Comparison of ENCODE assay signal across 8 cellular contexts in genomic region chr9:72271617-72272478, GRCh38.
DNase-seq lines count a peak whose midpoint lies in the region; ATAC-seq and TF ChIP-seq lines count a peak whose summit lies in the region.

No MANE protein-coding gene starts in this region.

- peak in 5 of 6 experiments; percentile 0 to 36 (median 17) for DNase-seq in stimulated activated naive CD4-positive, alpha-beta T cell (lab: John Stamatoyannopoulos, UW)
- DNase-seq in stimulated activated naive CD4-positive, alpha-beta T cell treated with Interleukin-2 at 50 U/mL for 16 hours (lab: John Stamatoyannopoulos, UW) = no peak
- DNase-seq in NCI-H2196 treated with DMSO at 0.1 percent for 48 hours (lab: John Stamatoyannopoulos, UW; ENCODE audit: unreplicated experiment) (peak; percentile 23), fibroblast of villous mesenchyme (ENCODE audit: low read depth) (peak; percentile 57), osteocyte (ENCODE audit: extremely low spot score, unreplicated experiment) (no peak)
- DNase-seq in activated CD8-positive, alpha-beta memory T cell treated with anti-CD3 and anti-CD28 coated beads, Interleukin-2, amount 50 U/mL, for 24 hours (ENCODE audit: extremely low read depth) = peak; percentile 15

- ATAC-seq in HG02610 (IDR thresholded peaks at IDR 0.05; ENCODE audit: unreplicated experiment) (peak; percentile 50), GM21576 (IDR thresholded peaks at IDR 0.05; ENCODE audit: unreplicated experiment) (no peak)

- H3K4me3 Mint-ChIP-seq in osteocyte (ENCODE audit: unreplicated experiment) = no peak overlapping the region

- H3K9me3 Mint-ChIP-seq in osteocyte (ENCODE audit: unreplicated experiment) = no peaks in the 10 kb centered on the region

- H3K4me3 ChIP-seq in fibroblast of villous mesenchyme (ENCODE audit: low read depth, low read length) = no peak overlapping the region

- H3K4me1 Mint-ChIP-seq in osteocyte (ENCODE audit: unreplicated experiment) = no peaks in the 10 kb centered on the region

- peaks cover 45% of the 10 kb centered on the region for H3K27me3 Mint-ChIP-seq in osteocyte (ENCODE audit: unreplicated experiment)

- peak; percentile 91 for TF ChIP-seq CTCF in fibroblast of villous mesenchyme (IDR thresholded peaks at IDR 0.05; ENCODE audit: insufficient read depth, low read depth, low read length)
- TF ChIP-seq CTCF in osteocyte (IDR thresholded peaks at IDR 0.05) = peak; percentile 90

- no peak overlapping the region for H3K27ac Mint-ChIP-seq in osteocyte (ENCODE audit: unreplicated experiment)

- no peaks in the 10 kb centered on the region for H3K36me3 Mint-ChIP-seq in osteocyte (ENCODE audit: unreplicated experiment)

Comparison
In these comparisons a context has a peak if more than half of its experiments do, and no peak if none do; other contexts are left out.
1. DNase-seq: peak in stimulated activated naive CD4-positive, alpha-beta T cell (5 of 6), NCI-H2196 treated with DMSO at 0.1 percent for 48 hours (single experiment), activated CD8-positive, alpha-beta memory T cell treated with anti-CD3 and anti-CD28 coated beads, Interleukin-2, amount 50 U/mL, for 24 hours (single experiment) and fibroblast of villous mesenchyme (single experiment); none in stimulated activated naive CD4-positive, alpha-beta T cell treated with Interleukin-2 at 50 U/mL for 16 hours (single experiment) and osteocyte (single experiment).